ENCODE assay signal across 9 cellular contexts in the genomic region with DNA sequence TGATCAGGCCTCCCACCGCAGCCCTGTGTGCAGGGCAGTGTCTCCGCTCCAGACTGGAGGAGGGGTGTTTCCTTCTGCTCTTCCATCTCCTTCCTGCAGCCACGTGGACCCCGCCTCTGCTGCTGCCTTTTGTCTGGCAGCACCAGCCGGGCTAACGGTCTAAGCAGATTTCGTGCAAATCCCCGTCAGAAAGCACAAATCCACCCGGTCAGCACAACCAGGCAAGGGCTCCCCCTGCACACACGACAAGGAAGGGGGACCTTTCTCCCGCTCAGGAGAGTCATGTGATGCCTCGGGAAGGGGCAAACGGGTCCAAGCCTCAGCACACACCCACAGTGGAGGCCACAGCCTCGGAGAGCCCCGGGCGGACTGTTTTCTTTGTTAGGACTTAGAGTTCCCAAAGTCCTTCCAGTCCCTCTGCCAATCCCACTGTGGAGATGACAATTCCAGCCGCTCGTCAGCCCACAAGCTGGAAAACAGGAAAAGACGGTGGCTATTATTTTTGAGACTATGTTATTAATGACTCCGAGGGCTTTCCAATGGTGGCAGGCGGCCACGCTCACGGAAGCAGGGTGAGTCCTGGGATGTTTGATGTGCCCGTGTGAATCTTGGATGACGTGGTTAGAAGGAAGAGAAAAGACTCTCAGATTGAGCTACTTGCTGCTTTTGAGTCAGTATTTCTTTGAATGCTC. TPM values are rescaled to one million over a fixed set of nuclear protein-coding genes. Genes with fewer than 3 reads are reported as not detected.
A peak's percentile ranks its signal among the peaks of the same experiment; 100 is the strongest.
DNase-seq lines count a peak whose midpoint lies in the region; TF ChIP-seq lines count a peak whose summit lies in the region.
"Had no signal": no experiment of that assay in that cellular context is flagged by ENCODE, and none has a peak within 500 bp of the region (broad histone marks: within the 10 kb centered on the region; RNA-seq: fewer than 3 reads in every experiment).

No MANE protein-coding gene starts in this region.

- peaks cover 11% of the 10 kb centered on the region for H3K9me3 ChIP-seq in endodermal cell (ENCODE audit: control insufficient read depth, low read length)
- H3K9me3 ChIP-seq in mesodermal cell (ENCODE audit: control insufficient read depth, low read length): peaks cover 9% of the 10 kb centered on the region
- H3K9me3 ChIP-seq in tibial artery: no peaks in the 10 kb centered on the region

- WGBS in endodermal cell (ENCODE audit: insufficient coverage in 1 of 2, insufficient read length in 1 of 2), 2 experiments: 77 to 79% methylated on average over 16 to 25 of the region's 25 CpGs
- WGBS in mesodermal cell (ENCODE audit: insufficient coverage in 2 of 2), 2 experiments: 62 to 79% methylated on average over 21 to 23 of the region's 25 CpGs

- H3K4me1 ChIP-seq in endodermal cell (ENCODE audit: control insufficient read depth, insufficient read depth, low read length): no peaks in the 10 kb centered on the region
- H3K4me1 ChIP-seq in mesodermal cell (ENCODE audit: control insufficient read depth, insufficient read depth, low read length, poor library complexity, severe bottlenecking): peaks cover 16% of the 10 kb centered on the region
- peaks cover 0 to 34% (median 25%) of the 10 kb centered on the region in 4 donors for H3K4me1 ChIP-seq in tibial artery

- no peak overlapping the region for H3K4me3 Mint-ChIP-seq in endodermal cell

- H3K9ac ChIP-seq in endodermal cell (ENCODE audit: extremely low read depth, low read length, poor library complexity, severe bottlenecking): no peak overlapping the region

- H3K27ac Mint-ChIP-seq in endodermal cell: no peak overlapping the region
- H3K27ac Mint-ChIP-seq: IgD-negative memory B cell had no signal

- DNase-seq in NCI-H82 (lab: John Stamatoyannopoulos, UW) (peak; percentile 98), endodermal cell (no peak), tibial artery (peak; percentile 38 to 78), NCI-H345 (lab: John Stamatoyannopoulos, UW) (no peak), cerebellum (ENCODE audit: low spot score) (no peak)
- no peak for DNase-seq in stimulated activated naive CD4-positive, alpha-beta T cell treated with Interleukin-2 at 50 U/mL for 16 hours (lab: John Stamatoyannopoulos, UW)
- DNase-seq: GOT3 had no signal

- intact Hi-C loops in tibial artery (cut with DNase I; ENCODE audit: low total_unique reads): no loop called here

- H3K36me3 ChIP-seq in endodermal cell (ENCODE audit: control insufficient read depth, insufficient read depth, low read length) (no peaks in the 10 kb centered on the region), mesodermal cell (ENCODE audit: control insufficient read depth, insufficient read depth, low read length) (no peaks in the 10 kb centered on the region), tibial artery (no peaks in the 10 kb centered on the region)

- H3K27me3 Mint-ChIP-seq in endodermal cell (ENCODE audit: insufficient read depth): peaks cover 3% of the 10 kb centered on the region

- H3K27ac ChIP-seq in endodermal cell (ENCODE audit: low read depth, low read length) (peak overlapping the region; percentile 81), mesodermal cell (ENCODE audit: low read depth, low read length, severe bottlenecking) (peak overlapping the region; percentile 76), tibial artery (peak overlapping the region; percentile 61 to 72)

- no peaks in the 10 kb centered on the region for H3K27me3 ChIP-seq in endodermal cell (ENCODE audit: control insufficient read depth, insufficient read depth, low read length, poor library complexity, severe bottlenecking)
- H3K27me3 ChIP-seq in tibial artery: no peaks in the 10 kb centered on the region

- peaks cover 21% of the 10 kb centered on the region for H3K9me3 Mint-ChIP-seq in endodermal cell

- TF ChIP-seq CTCF in endodermal cell (conservative IDR thresholded peaks at IDR 0.05) (no peak), tibial artery (IDR thresholded peaks at IDR 0.05) (no peak)

- H3K4me3 ChIP-seq in endodermal cell (ENCODE audit: low read length) (no peak overlapping the region), mesodermal cell (ENCODE audit: extremely low read depth, insufficient read depth, low read length, poor library complexity, severe bottlenecking) (no peak overlapping the region), tibial artery (peak overlapping the region; percentile 12 to 37)

- H3K4me1 Mint-ChIP-seq in endodermal cell: peaks cover 8% of the 10 kb centered on the region

- no peaks in the 10 kb centered on the region for H3K36me3 Mint-ChIP-seq in endodermal cell (ENCODE audit: low read depth)

RNA-seq across cellular contexts. Expression of a gene that starts 22.5 kb away (rescaled TPM):
- 10 to 100 TPM; 30.3 to 34.9 TPM for total RNA-seq in endodermal cell
- polyA plus RNA-seq in endodermal cell (2013, experiment 1 of 2): 16.1 TPM
- polyA plus RNA-seq in endodermal cell (2013, experiment 2 of 2): 12.1 TPM
- polyA plus RNA-seq in mesodermal cell (2013, experiment 1 of 2): 19.5 TPM
- polyA plus RNA-seq in mesodermal cell (2013, experiment 2 of 2): 13.0 TPM
- total RNA-seq in cerebellum: 29.7 TPM

Comparison
In these comparisons a context has a peak if more than half of its experiments do, and no peak if none do; other contexts are left out.
1. DNase-seq: peak in NCI-H82 (single experiment) and tibial artery (2 of 2); none in endodermal cell (single experiment), stimulated activated naive CD4-positive, alpha-beta T cell treated with Interleukin-2 at 50 U/mL for 16 hours (single experiment), NCI-H345 (single experiment) and cerebellum (single experiment).
2. H3K4me3 ChIP-seq: peak in tibial artery (2 of 2); none in endodermal cell (single experiment) and mesodermal cell (single experiment).
3. Peak in every context shown above with its lines, with median percentiles within 50 percentile points of each other: H3K27ac ChIP-seq.